Comparison of ENCODE assay signal across 13 cellular contexts in the genomic region with DNA sequence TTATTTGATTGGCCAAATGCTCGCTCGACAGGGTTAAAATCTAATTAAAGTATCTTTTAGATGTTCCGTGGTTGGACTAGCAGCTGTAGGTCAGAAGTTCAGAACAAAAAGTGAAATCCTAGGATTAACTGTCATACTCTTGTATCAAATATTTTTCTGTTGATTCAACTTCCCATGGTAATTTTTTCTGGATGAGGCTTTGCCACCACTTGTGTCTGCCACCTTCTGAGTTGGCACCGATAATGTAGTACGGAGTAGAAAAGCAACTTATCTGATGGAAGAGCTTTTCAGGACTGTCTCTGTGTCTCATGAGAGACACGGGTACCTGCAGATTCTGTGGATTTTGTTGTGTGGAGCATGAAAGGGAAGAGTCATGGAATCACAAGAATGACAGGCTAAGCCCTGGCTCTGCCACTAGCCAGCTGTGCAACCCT. TPM values are rescaled to one million over a fixed set of nuclear protein-coding genes. Genes with fewer than 3 reads are reported as not detected.
DNase-seq lines count a peak whose midpoint lies in the region; ATAC-seq and TF ChIP-seq lines count a peak whose summit lies in the region.
"Had no signal": no experiment of that assay in that cellular context is flagged by ENCODE, and none has a peak within 500 bp of the region (broad histone marks: within the 10 kb centered on the region; RNA-seq: fewer than 3 reads in every experiment).

No MANE protein-coding gene starts in this region.

- H3K79me2 ChIP-seq in fibroblast of lung (ENCODE audit: control insufficient read depth, insufficient read depth, low read length): no peaks in the 10 kb centered on the region
- no peaks in the 10 kb centered on the region for H3K79me2 ChIP-seq in Karpas-422 (ENCODE audit: low read length)

- no peak for TF ChIP-seq CTCF in fibroblast of lung (conservative IDR thresholded peaks at IDR 0.05 in 1 of 2, IDR thresholded peaks at IDR 0.05 in 1 of 2; ENCODE audit: low read depth in 1 of 2, low read length in 2 of 2)
- no peak for TF ChIP-seq CTCF in psoas muscle (IDR thresholded peaks at IDR 0.05)
- TF ChIP-seq CTCF in endodermal cell (conservative IDR thresholded peaks at IDR 0.05): no peak

- H3K36me3 ChIP-seq in SJCRH30 (no peaks in the 10 kb centered on the region), fibroblast of lung (ENCODE audit: control insufficient read depth, insufficient read depth, low read length) (no peaks in the 10 kb centered on the region), psoas muscle (ENCODE audit: insufficient read depth in 1 of 2, low read depth in 1 of 2) (no peaks in the 10 kb centered on the region), endodermal cell (ENCODE audit: control insufficient read depth, insufficient read depth, low read length) (no peaks in the 10 kb centered on the region), Karpas-422 (ENCODE audit: insufficient read depth, low read length) (no peaks in the 10 kb centered on the region)

- DNase-seq in Daoy (ENCODE audit: low read depth) (peak; percentile 75), SJCRH30 (peak; percentile 7 to 50), fibroblast of lung (ENCODE audit: low read depth in 2 of 2) (peak; percentile 77 to 87), psoas muscle (no peak), NCI-H1092 treated with DMSO at 0.1 percent for 48 hours (lab: John Stamatoyannopoulos, UW) (no peak), endodermal cell (no peak), Karpas-422 (no peak)
- no peak for DNase-seq in activated T-cell treated with anti-CD3 and anti-CD28 coated beads, Interleukin-2, amount 50 U/mL, for 24 hours
- DNase-seq: CD8-positive, alpha-beta memory T cell; NCI-H1105 treated with DMSO at 0.1 percent for 48 hours; NK-92 treated with Interleukin-12 subunit alpha and Interleukin-12 subunit beta, amount 100 ng/mL, for 24 hours; posterior cingulate gyrus had no signal

- no peaks in the 10 kb centered on the region for H4K20me1 ChIP-seq in fibroblast of lung (ENCODE audit: control insufficient read depth, extremely low read depth, insufficient read depth, low read length)
- H4K20me1 ChIP-seq in Karpas-422 (ENCODE audit: insufficient read depth, low read depth, low read length): no peaks in the 10 kb centered on the region

- peaks cover 15% of the 10 kb centered on the region for H3K4me1 Mint-ChIP-seq in endodermal cell
- no peaks in the 10 kb centered on the region for H3K4me1 Mint-ChIP-seq in activated T-cell treated with anti-CD3 and anti-CD28 coated beads, Interleukin-2, amount 50 U/mL, for 24 hours (ENCODE audit: low read depth)
- H3K4me1 Mint-ChIP-seq: CD8-positive, alpha-beta memory T cell had no signal

- H3K4me1 ChIP-seq in SJCRH30 (peaks cover 21% of the 10 kb centered on the region), fibroblast of lung (ENCODE audit: control insufficient read depth, extremely low read depth, insufficient read depth, low read length) (peaks cover 17% of the 10 kb centered on the region), psoas muscle (no peaks in the 10 kb centered on the region), endodermal cell (ENCODE audit: control insufficient read depth, insufficient read depth, low read length) (no peaks in the 10 kb centered on the region), Karpas-422 (ENCODE audit: low read length) (no peaks in the 10 kb centered on the region)

- H3K27ac Mint-ChIP-seq in endodermal cell: no peak overlapping the region
- no peak overlapping the region for H3K27ac Mint-ChIP-seq in activated T-cell treated with anti-CD3 and anti-CD28 coated beads, Interleukin-2, amount 50 U/mL, for 24 hours
- H3K27ac Mint-ChIP-seq: activated T-helper 1 cell treated with anti-CD3 and anti-CD28 coated beads, Interleukin-12 subunit alpha, Interleukin-12 subunit beta, Interleukin-2, Interleukin-4 antibody, amounts not matched to agents 30 ng/mL and 10 ng/mL and 1 ng/mL, durations not matched to agents 14 hours and 24 hours and 36 hours; CD8-positive, alpha-beta memory T cell had no signal

- H3K4me2 ChIP-seq in fibroblast of lung (ENCODE audit: extremely low read depth, insufficient read depth, low read length) (peak overlapping the region; percentile 66), Karpas-422 (ENCODE audit: low read depth, low read length, poor library complexity, severe bottlenecking) (no peak overlapping the region)

- intact Hi-C loops in psoas muscle (cut with DNase I): loop anchor here in 1 of 2 donors (5.0 kb wide), 1 partner anchor 44 kb away; a partner anchor contains a TSS

- no peak overlapping the region for H3K9ac ChIP-seq in fibroblast of lung (ENCODE audit: insufficient read depth, low read length)
- no peak overlapping the region for H3K9ac ChIP-seq in endodermal cell (ENCODE audit: extremely low read depth, low read length, poor library complexity, severe bottlenecking)
- no peak overlapping the region for H3K9ac ChIP-seq in Karpas-422 (ENCODE audit: low read length)

- H3K27me3 Mint-ChIP-seq in endodermal cell (ENCODE audit: insufficient read depth): no peaks in the 10 kb centered on the region
- no peaks in the 10 kb centered on the region for H3K27me3 Mint-ChIP-seq in activated T-cell treated with anti-CD3 and anti-CD28 coated beads, Interleukin-2, amount 50 U/mL, for 24 hours
- H3K27me3 Mint-ChIP-seq: CD8-positive, alpha-beta memory T cell had no signal

- H3K27me3 ChIP-seq in SJCRH30 (no peaks in the 10 kb centered on the region), fibroblast of lung (ENCODE audit: control insufficient read depth, insufficient read depth, low read length) (no peaks in the 10 kb centered on the region), psoas muscle (ENCODE audit: insufficient read depth in 3 of 3, low read length in 2 of 3) (no peaks in the 10 kb centered on the region), endodermal cell (ENCODE audit: control insufficient read depth, insufficient read depth, low read length, poor library complexity, severe bottlenecking) (no peaks in the 10 kb centered on the region), Karpas-422 (ENCODE audit: low read length) (no peaks in the 10 kb centered on the region)

- H3K9me2 ChIP-seq in Karpas-422 (replicated peaks; ENCODE audit: insufficient read depth, low read length): no peaks in the 10 kb centered on the region

- no peak overlapping the region for H3K4me3 Mint-ChIP-seq in endodermal cell
- H3K4me3 Mint-ChIP-seq in activated T-cell treated with anti-CD3 and anti-CD28 coated beads, Interleukin-2, amount 50 U/mL, for 24 hours: no peak overlapping the region
- H3K4me3 Mint-ChIP-seq: activated T-helper 1 cell treated with anti-CD3 and anti-CD28 coated beads, Interleukin-12 subunit alpha, Interleukin-12 subunit beta, Interleukin-2, Interleukin-4 antibody, amounts not matched to agents 30 ng/mL and 10 ng/mL and 1 ng/mL, durations not matched to agents 14 hours and 24 hours and 36 hours; CD8-positive, alpha-beta memory T cell had no signal

- peak in 3 of 4 donors; percentile 28 to 58 (median 46) for ATAC-seq in psoas muscle

- no peaks in the 10 kb centered on the region for H3K9me3 ChIP-seq in SJCRH30 (replicated peaks)
- no peaks in the 10 kb centered on the region for H3K9me3 ChIP-seq in fibroblast of lung (ENCODE audit: control insufficient read depth, insufficient read depth, low read depth, low read length)
- H3K9me3 ChIP-seq in psoas muscle: no peaks in the 10 kb centered on the region
- H3K9me3 ChIP-seq in endodermal cell (ENCODE audit: control insufficient read depth, low read length): peaks cover 5% of the 10 kb centered on the region
- H3K9me3 ChIP-seq in Karpas-422 (ENCODE audit: low read length): no peaks in the 10 kb centered on the region

- 23 to 24% (median 24%) methylated on average over 6 of the region's 6 CpGs for WGBS in psoas muscle, 3 donors
- 92 to 94% methylated on average over 6 of the region's 6 CpGs for WGBS in endodermal cell (ENCODE audit: insufficient coverage in 1 of 2, insufficient read length in 1 of 2), 2 experiments

- H3K9me3 Mint-ChIP-seq in endodermal cell: peaks cover 1% of the 10 kb centered on the region
- H3K9me3 Mint-ChIP-seq in activated T-cell treated with anti-CD3 and anti-CD28 coated beads, Interleukin-2, amount 50 U/mL, for 24 hours: no peaks in the 10 kb centered on the region
- H3K9me3 Mint-ChIP-seq: activated T-helper 1 cell treated with anti-CD3 and anti-CD28 coated beads, Interleukin-12 subunit alpha, Interleukin-12 subunit beta, Interleukin-2, Interleukin-4 antibody, amounts not matched to agents 30 ng/mL and 10 ng/mL and 1 ng/mL, durations not matched to agents 14 hours and 24 hours and 36 hours; CD8-positive, alpha-beta memory T cell had no signal

- H2AFZ ChIP-seq in fibroblast of lung (ENCODE audit: low read length) (no peak overlapping the region), Karpas-422 (ENCODE audit: low read length) (no peak overlapping the region)

- H3K27ac ChIP-seq in SJCRH30 (peak overlapping the region; percentile 32; the same call in 1 of the 2 replicates), fibroblast of lung (ENCODE audit: insufficient read depth, low read length) (peak overlapping the region; percentile 82), psoas muscle (no peak overlapping the region), endodermal cell (ENCODE audit: low read depth, low read length) (no peak overlapping the region), Karpas-422 (ENCODE audit: low read length) (no peak overlapping the region)

- no peak overlapping the region for H3K4me3 ChIP-seq in SJCRH30
- no peak overlapping the region for H3K4me3 ChIP-seq in fibroblast of lung (replicated peaks in 1 of 4; ENCODE audit: control extremely low read depth in 1 of 4, insufficient read depth in 1 of 4, low read depth in 3 of 4, low read length in 4 of 4)
- H3K4me3 ChIP-seq in psoas muscle: no peak overlapping the region
- no peak overlapping the region for H3K4me3 ChIP-seq in endodermal cell (ENCODE audit: low read length)
- H3K4me3 ChIP-seq in Karpas-422 (ENCODE audit: low read length): no peak overlapping the region

- H3K36me3 Mint-ChIP-seq in endodermal cell (ENCODE audit: low read depth): no peaks in the 10 kb centered on the region
- H3K36me3 Mint-ChIP-seq in activated T-cell treated with anti-CD3 and anti-CD28 coated beads, Interleukin-2, amount 50 U/mL, for 24 hours (ENCODE audit: low read depth): no peaks in the 10 kb centered on the region

RNA-seq across cellular contexts. Expression of a gene that starts 44.6 kb away (rescaled TPM):
- total RNA-seq in Daoy (2014; rRNA removed; shearing (Covaris generic)): 447 and 452 TPM in 2 replicates
- 380 and 387 TPM in 2 replicates for total RNA-seq in SJCRH30 (2014; rRNA removed; shearing (Covaris generic))
- total RNA-seq in fibroblast of lung: 312 and 601 TPM in 2 replicates
- polyA plus RNA-seq in fibroblast of lung: 637 and 670 TPM in 2 replicates
- 520 and 526 TPM in 2 replicates for polyA plus RNA-seq in fibroblast of lung (2012)
- polyA minus RNA-seq in fibroblast of lung (ENCODE audit: low replicate concordance): 153 and 168 TPM in 2 replicates
- total RNA-seq in psoas muscle: 10 to 100 TPM; 14.7 to 46.2 (median 34.0) TPM
- polyA plus RNA-seq in psoas muscle: 10 to 100 TPM; 12.4 to 19.2 (median 13.6) TPM
- 100 to 1,000 TPM; 275 to 308 TPM for total RNA-seq in endodermal cell
- polyA plus RNA-seq in endodermal cell (2013, experiment 1 of 2): 390 TPM
- 405 TPM for polyA plus RNA-seq in endodermal cell (2013, experiment 2 of 2)
- 4.8 TPM in 1 of 2 replicates, not detected in the other for total RNA-seq in Karpas-422 (2014; rRNA removed; shearing (Covaris generic); ENCODE audit: low replicate concordance)

Comparison
In these comparisons a context has a peak if more than half of its experiments do, and no peak if none do; other contexts are left out.
1. DNase-seq: peak in Daoy (single experiment), SJCRH30 (2 of 2) and fibroblast of lung (2 of 2); none in psoas muscle (0 of 2), NCI-H1092 treated with DMSO at 0.1 percent for 48 hours (single experiment), endodermal cell (single experiment), activated T-cell treated with anti-CD3 and anti-CD28 coated beads, Interleukin-2, amount 50 U/mL, for 24 hours (single experiment) and Karpas-422 (single experiment).
2. H3K27ac ChIP-seq: peak in SJCRH30 (single experiment) and fibroblast of lung (single experiment); none in psoas muscle (single experiment), endodermal cell (single experiment) and Karpas-422 (single experiment).